In genomic region chr18:27860701-27861107, GRCh38 we compare ENCODE assay signal across 10 cellular contexts.
DNase-seq lines count a peak whose midpoint lies in the region; ATAC-seq, FAIRE-seq and TF ChIP-seq lines count a peak whose summit lies in the region.
"Had no signal": no experiment of that assay in that cellular context is flagged by ENCODE, and none has a peak within 500 bp of the region (broad histone marks: within the 10 kb centered on the region; RNA-seq: fewer than 3 reads in every experiment).

No MANE protein-coding gene starts in this region.

- H3K4me3 ChIP-seq in MM.1S (ENCODE audit: low read length) (no peak overlapping the region), bronchial epithelial cell (ENCODE audit: low read depth, low read length) (no peak overlapping the region)
- H3K4me3 ChIP-seq: HAP-1 had no signal

- H3K27me3 Mint-ChIP-seq in osteocyte (ENCODE audit: unreplicated experiment) = no peaks in the 10 kb centered on the region

- peak overlapping the region; percentile 17; the same call in 1 of the 2 replicates for H3K27ac ChIP-seq in MM.1S (ENCODE audit: low read length)

- no peaks in the 10 kb centered on the region for H3K9me2 ChIP-seq in MM.1S (replicated peaks; ENCODE audit: insufficient read depth, low read length)

- FAIRE-seq in bronchial epithelial cell (lab: Jason Lieb, UNC) = no peak

- no peaks in the 10 kb centered on the region for H3K79me2 ChIP-seq in MM.1S (ENCODE audit: low read length)

- peaks cover 7% of the 10 kb centered on the region; the same call in 1 of the 2 replicates for H3K4me1 ChIP-seq in MM.1S (ENCODE audit: low read length)

- no peaks in the 10 kb centered on the region for H4K20me1 ChIP-seq in MM.1S (ENCODE audit: insufficient read depth, low read length)

- peaks cover 4% of the 10 kb centered on the region for H3K4me1 Mint-ChIP-seq in osteocyte (ENCODE audit: unreplicated experiment)

- H3K27me3 ChIP-seq in MM.1S (replicated peaks; ENCODE audit: insufficient read depth, low read length) (no peaks in the 10 kb centered on the region), bronchial epithelial cell (ENCODE audit: control insufficient read depth, insufficient read depth, low read length) (no peaks in the 10 kb centered on the region)

- H3K9me3 Mint-ChIP-seq in osteocyte (ENCODE audit: unreplicated experiment) = peaks cover 3% of the 10 kb centered on the region

- no peak overlapping the region for H3K27ac Mint-ChIP-seq in osteocyte (ENCODE audit: unreplicated experiment)

- H2AFZ ChIP-seq in MM.1S (ENCODE audit: low read length) = no peak overlapping the region

- no peaks in the 10 kb centered on the region for H3K36me3 ChIP-seq in MM.1S (replicated peaks; ENCODE audit: insufficient read depth, low read length)
- no peaks in the 10 kb centered on the region for H3K36me3 ChIP-seq in bronchial epithelial cell (ENCODE audit: control insufficient read depth, insufficient read depth, low read length)
- H3K36me3 ChIP-seq: HAP-1 had no signal

- no peak overlapping the region for H3K9ac ChIP-seq in MM.1S (ENCODE audit: low read length)

- TF ChIP-seq CTCF in MM.1S (IDR thresholded peaks at IDR 0.05; ENCODE audit: low read length) (no peak), bronchial epithelial cell (IDR thresholded peaks at IDR 0.05; ENCODE audit: insufficient read depth, low read length, severe bottlenecking) (no peak), osteocyte (IDR thresholded peaks at IDR 0.05) (no peak)

- ATAC-seq in GM18519 (IDR thresholded peaks at IDR 0.05; ENCODE audit: low FRiP score, unreplicated experiment) = no peak

- H3F3A ChIP-seq in MM.1S (ENCODE audit: insufficient read depth, low read length) = peaks cover 8% of the 10 kb centered on the region; the same call in 1 of the 2 replicates

- H3K4me2 ChIP-seq in MM.1S (ENCODE audit: low read depth, low read length) = peak overlapping the region; percentile 20; the same call in 1 of the 2 replicates

- no peaks in the 10 kb centered on the region for H3K9me3 ChIP-seq in MM.1S (replicated peaks; ENCODE audit: insufficient read depth, low read length)
- H3K9me3 ChIP-seq: HAP-1 had no signal

- peak overlapping the region; percentile 35 for H3K4me3 Mint-ChIP-seq in osteocyte (ENCODE audit: unreplicated experiment)

- DNase-seq in DMS79 treated with DMSO at 0.1 percent for 48 hours (lab: John Stamatoyannopoulos, UW) = peak; percentile 20
- no peak for DNase-seq in DMS79 (lab: John Stamatoyannopoulos, UW)
- peak; percentile 85 for DNase-seq in MM.1S
- DNase-seq in bronchial epithelial cell (ENCODE audit: low read depth) = peak; percentile 12
- DNase-seq in osteocyte (ENCODE audit: extremely low spot score, unreplicated experiment) = no peak
- no peak for DNase-seq in stimulated activated CD4-positive, alpha-beta T cell treated with anti-CD3 and anti-CD28 coated beads, Interleukin-4, amount 100 ng/mL, for 24 hours
- no peak for DNase-seq in putamen (ENCODE audit: low spot score)
- DNase-seq: 8988T had no signal

- no peaks in the 10 kb centered on the region for H3K36me3 Mint-ChIP-seq in osteocyte (ENCODE audit: unreplicated experiment)

Comparison
In these comparisons a context has a peak if more than half of its experiments do, and no peak if none do; other contexts are left out.
1. DNase-seq: peak in DMS79 treated with DMSO at 0.1 percent for 48 hours (single experiment), MM.1S (single experiment) and bronchial epithelial cell (single experiment); none in DMS79 (single experiment), osteocyte (single experiment), stimulated activated CD4-positive, alpha-beta T cell treated with anti-CD3 and anti-CD28 coated beads, Interleukin-4, amount 100 ng/mL, for 24 hours (single experiment) and putamen (single experiment).